9 cellular contexts compared by ENCODE assay signal in genomic region chr19:801861-802496, GRCh38. TPM values are rescaled to one million over a fixed set of nuclear protein-coding genes. Genes with fewer than 3 reads are reported as not detected.
DNase-seq lines count a peak whose midpoint lies in the region; ATAC-seq and TF ChIP-seq lines count a peak whose summit lies in the region.
"Had no signal": no experiment of that assay in that cellular context is flagged by ENCODE, and none has a peak within 500 bp of the region (broad histone marks: within the 10 kb centered on the region; RNA-seq: fewer than 3 reads in every experiment).

No MANE protein-coding gene starts in this region.

- no peak overlapping the region for H3K4me3 ChIP-seq in cardiac muscle cell

- peaks cover 37% of the 10 kb centered on the region for H3K4me1 ChIP-seq in cardiac muscle cell (ENCODE audit: low read depth)

- ATAC-seq in sciatic nerve (peak; percentile 7), HG03280 (IDR thresholded peaks at IDR 0.05; ENCODE audit: unreplicated experiment) (no peak), GM19397 (IDR thresholded peaks at IDR 0.05; ENCODE audit: unreplicated experiment) (no peak), GM18502 (IDR thresholded peaks at IDR 0.05; ENCODE audit: poor library complexity, unreplicated experiment) (no peak)

- H3K27ac ChIP-seq in cardiac muscle cell: peak overlapping the region; percentile 22

- DNase-seq in GM10266 (ENCODE audit: extremely low spot score): peak; percentile 22
- no peak for DNase-seq in activated T-helper 2 cell treated with anti-CD3 and anti-CD28 coated beads, Interferon-gamma antibody, Interleukin-2, Interleukin-4, amounts not matched to agents 10 μg/mL and 5 μg/mL and 100 μg/mL, durations not matched to agents 14 hours and 24 hours and 36 hours (ENCODE audit: low spot score)
- peak; percentile 2 to 77 for DNase-seq in cardiac muscle cell (ENCODE audit: low read depth in 1 of 2, low spot score in 1 of 2)
- peak; percentile 66 for DNase-seq in sciatic nerve (ENCODE audit: low spot score)
- no peak for DNase-seq in retina
- DNase-seq: NCI-H1930 had no signal

- H3K27me3 ChIP-seq in cardiac muscle cell: no peaks in the 10 kb centered on the region

- H3K27ac Mint-ChIP-seq in activated T-helper 2 cell treated with anti-CD3 and anti-CD28 coated beads, Interferon-gamma antibody, Interleukin-2, Interleukin-4, amounts not matched to agents 10 μg/mL and 5 μg/mL and 100 μg/mL, durations not matched to agents 14 hours and 24 hours and 36 hours: no peak overlapping the region

- TF ChIP-seq CTCF in GM10266 (IDR thresholded peaks at IDR 0.05; ENCODE audit: control insufficient read depth, insufficient read depth, low read depth, missing control alignments) (no peak), cardiac muscle cell (IDR thresholded peaks at IDR 0.05; ENCODE audit: low read depth, low read length) (no peak)

- H3K4me3 Mint-ChIP-seq in activated T-helper 2 cell treated with anti-CD3 and anti-CD28 coated beads, Interferon-gamma antibody, Interleukin-2, Interleukin-4, amounts not matched to agents 10 μg/mL and 5 μg/mL and 100 μg/mL, durations not matched to agents 14 hours and 24 hours and 36 hours (ENCODE audit: low read depth): peak overlapping the region; percentile 45

- intact Hi-C loops in activated T-helper 2 cell treated with anti-CD3 and anti-CD28 coated beads, Interferon-gamma antibody, Interleukin-2, Interleukin-4, amounts not matched to agents 10 μg/mL and 5 μg/mL and 100 μg/mL, durations not matched to agents 14 hours and 24 hours and 36 hours (cut with micrococcal nuclease): no loop called here
- intact Hi-C loops in sciatic nerve (cut with DNase I): no loop called here

- no peaks in the 10 kb centered on the region for H3K9me3 Mint-ChIP-seq in activated T-helper 2 cell treated with anti-CD3 and anti-CD28 coated beads, Interferon-gamma antibody, Interleukin-2, Interleukin-4, amounts not matched to agents 10 μg/mL and 5 μg/mL and 100 μg/mL, durations not matched to agents 14 hours and 24 hours and 36 hours

- H3K27me3 Mint-ChIP-seq in activated T-helper 2 cell treated with anti-CD3 and anti-CD28 coated beads, Interferon-gamma antibody, Interleukin-2, Interleukin-4, amounts not matched to agents 10 μg/mL and 5 μg/mL and 100 μg/mL, durations not matched to agents 14 hours and 24 hours and 36 hours (ENCODE audit: low read depth): no peaks in the 10 kb centered on the region

- peaks cover 18% of the 10 kb centered on the region for H3K4me1 Mint-ChIP-seq in activated T-helper 2 cell treated with anti-CD3 and anti-CD28 coated beads, Interferon-gamma antibody, Interleukin-2, Interleukin-4, amounts not matched to agents 10 μg/mL and 5 μg/mL and 100 μg/mL, durations not matched to agents 14 hours and 24 hours and 36 hours (ENCODE audit: low read depth)

- H3K9me3 ChIP-seq in cardiac muscle cell (ENCODE audit: low read depth): no peaks in the 10 kb centered on the region

- H3K36me3 ChIP-seq in cardiac muscle cell: peaks cover 30% of the 10 kb centered on the region

- peaks cover 71% of the 10 kb centered on the region for H3K36me3 Mint-ChIP-seq in activated T-helper 2 cell treated with anti-CD3 and anti-CD28 coated beads, Interferon-gamma antibody, Interleukin-2, Interleukin-4, amounts not matched to agents 10 μg/mL and 5 μg/mL and 100 μg/mL, durations not matched to agents 14 hours and 24 hours and 36 hours (ENCODE audit: low read depth)

RNA-seq across cellular contexts. Expression of gene PTBP1, which starts 4.7 kb away (rescaled TPM):
- 735 and 739 TPM in 2 replicates for total RNA-seq in activated T-helper 2 cell treated with anti-CD3 and anti-CD28 coated beads, Interferon-gamma antibody, Interleukin-2, Interleukin-4, amounts not matched to agents 10 μg/mL and 5 μg/mL and 100 μg/mL, durations not matched to agents 14 hours and 24 hours and 36 hours
- 92.0 and 92.7 TPM in 2 replicates for total RNA-seq in cardiac muscle cell
- 110 and 111 TPM in 2 replicates for polyA plus RNA-seq in cardiac muscle cell
- total RNA-seq in sciatic nerve: 217 TPM

RNA-seq across cellular contexts. Expression of gene PLPPR3, which starts 19.8 kb away (rescaled TPM):
- not detected in 2 replicates for total RNA-seq in activated T-helper 2 cell treated with anti-CD3 and anti-CD28 coated beads, Interferon-gamma antibody, Interleukin-2, Interleukin-4, amounts not matched to agents 10 μg/mL and 5 μg/mL and 100 μg/mL, durations not matched to agents 14 hours and 24 hours and 36 hours
- total RNA-seq in cardiac muscle cell (70.8 and 88.2 TPM in 2 replicates), sciatic nerve (not detected)
- 65.7 and 92.9 TPM in 2 replicates for polyA plus RNA-seq in cardiac muscle cell

RNA-seq across cellular contexts. Expression of gene AZU1, which starts 25.7 kb away (rescaled TPM):
- not detected in 2 replicates for total RNA-seq in activated T-helper 2 cell treated with anti-CD3 and anti-CD28 coated beads, Interferon-gamma antibody, Interleukin-2, Interleukin-4, amounts not matched to agents 10 μg/mL and 5 μg/mL and 100 μg/mL, durations not matched to agents 14 hours and 24 hours and 36 hours
- total RNA-seq in cardiac muscle cell (1.4 and 5.7 TPM in 2 replicates), sciatic nerve (1.9 TPM)
- 1.5 and 5.6 TPM in 2 replicates for polyA plus RNA-seq in cardiac muscle cell

RNA-seq across cellular contexts. Expression of gene PRTN3, which starts 38.8 kb away (rescaled TPM):
- total RNA-seq in activated T-helper 2 cell treated with anti-CD3 and anti-CD28 coated beads, Interferon-gamma antibody, Interleukin-2, Interleukin-4, amounts not matched to agents 10 μg/mL and 5 μg/mL and 100 μg/mL, durations not matched to agents 14 hours and 24 hours and 36 hours: not detected in 2 replicates
- total RNA-seq in cardiac muscle cell (0.60 TPM in 1 of 2 replicates, not detected in the other), sciatic nerve (0.71 TPM)
- polyA plus RNA-seq in cardiac muscle cell: 0.44 and 0.57 TPM in 2 replicates

RNA-seq across cellular contexts. Expression of gene ELANE, which starts 50.1 kb away (rescaled TPM):
- not detected in 2 replicates for total RNA-seq in activated T-helper 2 cell treated with anti-CD3 and anti-CD28 coated beads, Interferon-gamma antibody, Interleukin-2, Interleukin-4, amounts not matched to agents 10 μg/mL and 5 μg/mL and 100 μg/mL, durations not matched to agents 14 hours and 24 hours and 36 hours
- total RNA-seq in cardiac muscle cell: not detected in 2 replicates
- polyA plus RNA-seq in cardiac muscle cell: not detected in 2 replicates
- total RNA-seq in sciatic nerve: 2.1 TPM

Comparison
In these comparisons a context has a peak if more than half of its experiments do, and no peak if none do; other contexts are left out.
1. DNase-seq: peak in GM10266 (single experiment), cardiac muscle cell (2 of 2) and sciatic nerve (single experiment); none in activated T-helper 2 cell treated with anti-CD3 and anti-CD28 coated beads, Interferon-gamma antibody, Interleukin-2, Interleukin-4, amounts not matched to agents 10 μg/mL and 5 μg/mL and 100 μg/mL, durations not matched to agents 14 hours and 24 hours and 36 hours (single experiment) and retina (single experiment).
2. RNA of gene PLPPR3, which starts 19.8 kb away (total RNA-seq): 70.8 to 88.2 TPM in cardiac muscle cell; not detected in activated T-helper 2 cell treated with anti-CD3 and anti-CD28 coated beads, Interferon-gamma antibody, Interleukin-2, Interleukin-4, amounts not matched to agents 10 μg/mL and 5 μg/mL and 100 μg/mL, durations not matched to agents 14 hours and 24 hours and 36 hours and not detected in sciatic nerve (single experiment); every median in the first group is over 10 times any median in the second.